Comparison of ENCODE assay signal across 17 cellular contexts in the genomic region with DNA sequence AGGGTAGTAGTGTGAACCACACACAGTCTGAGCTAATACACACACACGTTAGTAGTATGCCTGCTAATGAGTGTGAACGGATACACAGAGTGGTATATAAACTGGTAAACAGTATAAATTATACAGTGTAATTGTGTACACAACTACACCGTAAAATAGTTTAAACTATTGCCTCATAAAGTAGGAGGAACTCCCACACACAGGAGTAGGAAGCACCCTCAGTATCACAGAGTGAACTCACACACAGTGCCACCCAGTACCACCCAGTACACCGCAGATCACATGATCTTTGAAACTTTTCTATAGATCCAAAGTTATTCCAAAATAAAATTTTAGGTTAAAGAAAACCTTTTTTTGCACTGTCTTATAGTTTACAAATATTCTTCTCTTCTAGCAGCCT.
DNase-seq lines count a peak whose midpoint lies in the region; ATAC-seq, FAIRE-seq and TF ChIP-seq lines count a peak whose summit lies in the region.
"Had no signal": no experiment of that assay in that cellular context is flagged by ENCODE, and none has a peak within 500 bp of the region (broad histone marks: within the 10 kb centered on the region; RNA-seq: fewer than 3 reads in every experiment).

No MANE protein-coding gene starts in this region.

- no peak for TF ChIP-seq EP300 in H1 (IDR thresholded peaks at IDR 0.05; ENCODE audit: borderline replicate concordance in 1 of 2, low read depth in 2 of 2, low read length in 2 of 2)

- no peak overlapping the region for H4K8ac ChIP-seq in H9 (replicated peaks; ENCODE audit: insufficient read length, low read depth, low read length)
- no peak overlapping the region for H4K8ac ChIP-seq in H1 (ENCODE audit: extremely low read depth, insufficient read depth, low read length)

- no peak overlapping the region for H2AK5ac ChIP-seq in H9 (ENCODE audit: insufficient read length, low read length)
- no peak overlapping the region for H2AK5ac ChIP-seq in H1 (ENCODE audit: low read depth, low read length)

- no peak overlapping the region for H3K27ac ChIP-seq in H9 (ENCODE audit: insufficient read length, low read depth, low read length)
- H3K27ac ChIP-seq in H1 (ENCODE audit: low read depth, low read length), result no peak overlapping the region

- H4K5ac ChIP-seq in H9 (ENCODE audit: insufficient read length, low read depth, low read length) (peak overlapping the region; percentile 94), H1 (ENCODE audit: insufficient read length, low read depth, low read length) (no peak overlapping the region)

- H3K79me1 ChIP-seq in H9 (ENCODE audit: insufficient read depth, low read depth, low read length, poor library complexity, severe bottlenecking) (no peaks in the 10 kb centered on the region), H1 (ENCODE audit: low read depth, low read length) (no peaks in the 10 kb centered on the region)

- TF ChIP-seq CTCF in H9 (conservative IDR thresholded peaks at IDR 0.05) (no peak), H1 (IDR thresholded peaks at IDR 0.05; ENCODE audit: control extremely low read depth in 1 of 3, insufficient read depth in 1 of 3, low read depth in 1 of 3, low read length in 3 of 3) (no peak)

- TF ChIP-seq POLR2A in H1 (IDR thresholded peaks at IDR 0.05; ENCODE audit: control extremely low read depth in 1 of 2, low read depth in 2 of 2, low read length in 2 of 2), result no peak

- H2BK12ac ChIP-seq in H9 (ENCODE audit: insufficient read length, low read depth, low read length) (no peak overlapping the region), H1 (ENCODE audit: low read depth, low read length) (no peak overlapping the region)

- H3K18ac ChIP-seq in H9 (ENCODE audit: insufficient read length, low read depth, low read length) (no peak overlapping the region), H1 (ENCODE audit: extremely low read depth, low read length) (no peak overlapping the region)

- H3K36me3 ChIP-seq in H1 (ENCODE audit: control insufficient read depth in 2 of 4, insufficient read depth in 4 of 4, low read length in 3 of 4), result no peaks in the 10 kb centered on the region

- H2AFZ ChIP-seq in H9 (ENCODE audit: low read length), result no peak overlapping the region
- H2AFZ ChIP-seq in H1 (ENCODE audit: low read length), result no peak overlapping the region

- H3K4me1 ChIP-seq in H9 (ENCODE audit: insufficient read depth, low read length), result no peaks in the 10 kb centered on the region
- H3K4me1 ChIP-seq in H1 (replicated peaks in 1 of 4; ENCODE audit: control insufficient read depth in 3 of 4, insufficient read depth in 4 of 4, low read length in 3 of 4), result peaks cover 0 to 4% (median 0%) of the 10 kb centered on the region in 4 experiments; a peak in 1 of 7 replicates

- FAIRE-seq in H1 (lab: Jason Lieb, UNC), result no peak
- FAIRE-seq: A204.1, GM12878, GM18507, H54 had no signal

- no peak overlapping the region for H3K56ac ChIP-seq in H9 (ENCODE audit: insufficient read length, low read depth, low read length)
- no peak overlapping the region for H3K56ac ChIP-seq in H1 (replicated peaks; ENCODE audit: insufficient read length, low read depth, low read length)

- no peak overlapping the region for H3K4ac ChIP-seq in H9 (ENCODE audit: low read depth, low read length)
- no peak overlapping the region for H3K4ac ChIP-seq in H1 (replicated peaks; ENCODE audit: insufficient read length, low read depth, low read length)

- no peak overlapping the region for H2BK20ac ChIP-seq in H9 (ENCODE audit: low read depth, low read length, poor library complexity, severe bottlenecking)
- no peak overlapping the region for H2BK20ac ChIP-seq in H1 (ENCODE audit: low read length)

- H3K4me1 Mint-ChIP-seq in activated CD4-positive, alpha-beta T cell treated with anti-CD3 and anti-CD28 coated beads, Interleukin-2, amount 10 ng/mL, durations not matched to agents 7 days and 5 days, result peaks cover 18% of the 10 kb centered on the region
- H3K4me1 Mint-ChIP-seq in H9, result peaks cover 12 to 19% of the 10 kb centered on the region in 2 experiments
- H3K4me1 Mint-ChIP-seq: B cell had no signal

- H3K4me3 Mint-ChIP-seq in activated CD4-positive, alpha-beta T cell treated with anti-CD3 and anti-CD28 coated beads, Interleukin-2, amount 10 ng/mL, durations not matched to agents 7 days and 5 days, result no peak overlapping the region
- H3K4me3 Mint-ChIP-seq in H9, result no peak overlapping the region
- H3K4me3 Mint-ChIP-seq: B cell; CD4-positive, alpha-beta T cell had no signal

- no peak overlapping the region for H2BK15ac ChIP-seq in H9 (ENCODE audit: low read depth, low read length)
- no peak overlapping the region for H2BK15ac ChIP-seq in H1 (ENCODE audit: low read length)

- no peak overlapping the region for H3K14ac ChIP-seq in H9 (ENCODE audit: insufficient read depth, low read length)
- no peak overlapping the region for H3K14ac ChIP-seq in H1 (ENCODE audit: insufficient read length)

- H3K9me3 Mint-ChIP-seq in activated CD4-positive, alpha-beta T cell treated with anti-CD3 and anti-CD28 coated beads, Interleukin-2, amount 10 ng/mL, durations not matched to agents 7 days and 5 days, result peaks cover 5% of the 10 kb centered on the region
- H3K9me3 Mint-ChIP-seq in H9, result no peaks in the 10 kb centered on the region

- no peaks in the 10 kb centered on the region for H3K79me2 ChIP-seq in H9 (ENCODE audit: insufficient read depth, low read length)
- H3K79me2 ChIP-seq in H1 (ENCODE audit: control insufficient read depth in 1 of 2, insufficient read depth in 2 of 2, low read length in 2 of 2), result no peaks in the 10 kb centered on the region

- H3K27me3 ChIP-seq in H9 (ENCODE audit: insufficient read depth, low read length) (no peaks in the 10 kb centered on the region), H1 (replicated peaks in 1 of 4; ENCODE audit: control insufficient read depth in 3 of 4, extremely low read depth in 1 of 4, insufficient read depth in 3 of 4, low read length in 3 of 4) (no peaks in the 10 kb centered on the region)

- H3K23ac ChIP-seq in H9 (ENCODE audit: insufficient read length, low read depth, low read length), result no peak overlapping the region
- peak overlapping the region; percentile 39 for H3K23ac ChIP-seq in H1 (ENCODE audit: insufficient read length)

- H2BK120ac ChIP-seq in H9 (ENCODE audit: low read depth, low read length, poor library complexity, severe bottlenecking) (no peak overlapping the region), H1 (replicated peaks; ENCODE audit: low read depth, low read length) (no peak overlapping the region)

- H3K9me3 ChIP-seq in H9 (ENCODE audit: control insufficient read depth, low read depth, low read length) (no peaks in the 10 kb centered on the region), H1 (ENCODE audit: insufficient read depth in 2 of 2, low read depth in 1 of 2, low read length in 1 of 2) (no peaks in the 10 kb centered on the region)

- H3T11ph ChIP-seq in H9 (ENCODE audit: low read length), result no peak overlapping the region

- H3K4me3 ChIP-seq in H1 (ENCODE audit: extremely low read depth in 1 of 4, insufficient read depth in 2 of 4, low read depth in 3 of 4, low read length in 4 of 4), result no peak overlapping the region
- H3K4me3 ChIP-seq: GM12878 had no signal

- no peak overlapping the region for H2BK5ac ChIP-seq in H9 (ENCODE audit: insufficient read length, low read length)
- H2BK5ac ChIP-seq in H1 (ENCODE audit: low read depth, low read length), result no peak overlapping the region

- no CpG with 5 or more reads among the region's 4 CpGs for WGBS in H9 (ENCODE audit: extremely low coverage, insufficient read length, low lambda C conversion rate)
- 91% methylated on average over 4 of the region's 4 CpGs; no CpG with 5 or more reads in 1 of the 2 experiments for WGBS in H1 (ENCODE audit: extremely low coverage in 1 of 2, insufficient coverage in 1 of 2, insufficient read length in 1 of 2, insufficient replicate concordance in 2 of 2, low coverage in 1 of 2, low lambda C conversion rate in 2 of 2, missing lambda C conversion rate in 1 of 2), 2 experiments

- no peaks in the 10 kb centered on the region for H3K27me3 Mint-ChIP-seq in activated CD4-positive, alpha-beta T cell treated with anti-CD3 and anti-CD28 coated beads, Interleukin-2, amount 10 ng/mL, durations not matched to agents 7 days and 5 days
- H3K27me3 Mint-ChIP-seq in H9 (ENCODE audit: low read depth), result no peaks in the 10 kb centered on the region; the same call in 1 of the 2 replicates
- H3K27me3 Mint-ChIP-seq: B cell had no signal

- no peaks in the 10 kb centered on the region for H3K23me2 ChIP-seq in H9 (ENCODE audit: insufficient read length, low read depth, low read length, poor library complexity, severe bottlenecking)
- no peaks in the 10 kb centered on the region for H3K23me2 ChIP-seq in H1 (ENCODE audit: low read depth, low read length)

- no peak for DNase-seq in activated CD4-positive, alpha-beta T cell treated with anti-CD3 and anti-CD28 coated beads, Interleukin-2, amount 10 ng/mL, durations not matched to agents 7 days and 5 days
- no peak for DNase-seq in activated CD4-positive, alpha-beta T cell treated with anti-CD3 and anti-CD28 coated beads for 4 hours
- DNase-seq in H9 (no peak), OCI-M1 (lab: John Stamatoyannopoulos, UW) (peak; percentile 59), H1 (ENCODE audit: low read depth in 1 of 2, low spot score in 2 of 2) (no peak), hypothalamus (lab: John Stamatoyannopoulos, UW) (no peak), GDM1 (lab: John Stamatoyannopoulos, UW) (no peak)
- DNase-seq: C1 segment of cervical spinal cord; Calu3; CD4-positive, alpha-beta T cell; DMS 273 treated with DMSO at 0.1 percent for 48 hours had no signal

- no peak for ATAC-seq in HG03139 (IDR thresholded peaks at IDR 0.05; ENCODE audit: unreplicated experiment)
- ATAC-seq: GM12878 had no signal

- TF ChIP-seq RAD21 in H1 (IDR thresholded peaks at IDR 0.05 in 1 of 2, conservative IDR thresholded peaks at IDR 0.05 in 1 of 2; ENCODE audit: low read depth in 2 of 2, low read length in 2 of 2), result no peak

- H3K36me3 Mint-ChIP-seq in activated CD4-positive, alpha-beta T cell treated with anti-CD3 and anti-CD28 coated beads, Interleukin-2, amount 10 ng/mL, durations not matched to agents 7 days and 5 days (ENCODE audit: low read depth), result no peaks in the 10 kb centered on the region
- H3K36me3 Mint-ChIP-seq in H9 (ENCODE audit: insufficient read depth in 1 of 3, low read depth in 3 of 3), result no peaks in the 10 kb centered on the region

- no peak overlapping the region for H4K91ac ChIP-seq in H9 (ENCODE audit: insufficient read length, low read depth, low read length)
- H4K91ac ChIP-seq in H1 (replicated peaks; ENCODE audit: insufficient read length, low read length), result no peak overlapping the region

- CTCF ChIA-PET in activated CD4-positive, alpha-beta T cell treated with anti-CD3 and anti-CD28 coated beads, Interleukin-2, amount 10 ng/mL, durations not matched to agents 7 days and 5 days (lab: Charles Lee), result no interaction called here
- CTCF ChIA-PET in H1 (lab: Charles Lee; ENCODE audit: partially characterized antibody), result interaction anchor here (0.7 to 6.9 kb wide), 6 partner anchors 13 to 450 kb away, joined by 3 to 85 read pairs (median 4); no protein-coding TSS in a partner anchor

- POLR2A ChIA-PET in activated CD4-positive, alpha-beta T cell treated with anti-CD3 and anti-CD28 coated beads, Interleukin-2, amount 10 ng/mL, durations not matched to agents 7 days and 5 days (lab: Charles Lee), result no interaction called here
- POLR2A ChIA-PET in H1 (lab: Charles Lee; ENCODE audit: partially characterized antibody), result no interaction called here

- peak overlapping the region; percentile 68 for H3K27ac Mint-ChIP-seq in activated CD4-positive, alpha-beta T cell treated with anti-CD3 and anti-CD28 coated beads, Interleukin-2, amount 10 ng/mL, durations not matched to agents 7 days and 5 days
- no peak overlapping the region for H3K27ac Mint-ChIP-seq in H9
- H3K27ac Mint-ChIP-seq: B cell; CD4-positive, alpha-beta T cell had no signal

- H3K9ac ChIP-seq in H9 (ENCODE audit: extremely low read depth, insufficient read length, low read length) (no peak overlapping the region), H1 (replicated peaks in 1 of 4; ENCODE audit: extremely low read depth in 1 of 4, low read depth in 3 of 4, low read length in 3 of 4) (no peak overlapping the region)

- H4K20me1 ChIP-seq in H9 (ENCODE audit: control insufficient read depth, insufficient read depth, insufficient read length), result no peaks in the 10 kb centered on the region
- H4K20me1 ChIP-seq in H1 (replicated peaks in 1 of 2; ENCODE audit: control insufficient read depth in 1 of 2, insufficient read depth in 2 of 2, low read length in 2 of 2), result no peaks in the 10 kb centered on the region

- no peak overlapping the region for H3K4me2 ChIP-seq in H9 (ENCODE audit: insufficient read depth, insufficient read length, low read length)
- no peak overlapping the region for H3K4me2 ChIP-seq in H1 (ENCODE audit: insufficient read depth in 1 of 2, low read depth in 2 of 2, low read length in 2 of 2)
